Comparison of ENCODE assay signal across 14 cellular contexts in genomic region chr1:22791736-22792325, GRCh38.
A peak's percentile ranks its signal among the peaks of the same experiment; 100 is the strongest.
DNase-seq lines count a peak whose midpoint lies in the region; ATAC-seq and TF ChIP-seq lines count a peak whose summit lies in the region.
"Had no signal": no experiment of that assay in that cellular context is flagged by ENCODE, and none has a peak within 500 bp of the region (broad histone marks: within the 10 kb centered on the region; RNA-seq: fewer than 3 reads in every experiment).

No MANE protein-coding gene starts in this region.

- DNase-seq in Caco-2: peak; percentile 45 to 62
- DNase-seq in NCI-H146 treated with DMSO at 0.1 percent for 48 hours (lab: John Stamatoyannopoulos, UW; ENCODE audit: unreplicated experiment): peak; percentile 11
- no peak for DNase-seq in left lobe of liver (ENCODE audit: low spot score)
- DNase-seq in progenitor cell of endocrine pancreas (ENCODE audit: low spot score, unreplicated experiment): no peak
- no peak for DNase-seq in activated T-cell treated with anti-CD3 and anti-CD28 coated beads, Interleukin-2, amount 50 U/mL, for 72 hours
- DNase-seq in smooth muscle cell (lab: John Stamatoyannopoulos, UW; ENCODE audit: unreplicated experiment): no peak
- no peak for DNase-seq in GM20000 (ENCODE audit: low spot score)
- DNase-seq: DMS 273 treated with DMSO at 0.1 percent for 48 hours, NCI-H1930, NCI-H2171, NCI-H774, PC-3 had no signal

- intact Hi-C loops in Caco-2 (cut with micrococcal nuclease; ENCODE audit: unreplicated experiment): loop anchor here (1.0 to 5.0 kb wide), 3 partner anchors 42 to 90 kb away; no protein-coding TSS in a partner anchor

- TF ChIP-seq CTCF in Caco-2 (IDR thresholded peaks at IDR 0.05; ENCODE audit: insufficient read depth in 1 of 2, low read depth in 1 of 2, low read length in 1 of 2, severe bottlenecking in 1 of 2, unreplicated experiment in 1 of 2) (no peak), progenitor cell of endocrine pancreas (IDR thresholded peaks at IDR 0.05; ENCODE audit: unreplicated experiment) (no peak), smooth muscle cell (IDR thresholded peaks at IDR 0.05; ENCODE audit: borderline replicate concordance, insufficient read depth, poor library complexity, severe bottlenecking) (no peak), GM20000 (IDR thresholded peaks at IDR 0.05; ENCODE audit: extremely low read depth, missing control alignments) (no peak)

- no peak overlapping the region for H3K27ac ChIP-seq in smooth muscle cell (ENCODE audit: low read depth)
- H3K27ac ChIP-seq: C4-2B, RWPE1 had no signal

- no peaks in the 10 kb centered on the region; the same call in 1 of the 2 replicates for H3K36me3 ChIP-seq in Caco-2 (ENCODE audit: control insufficient read depth, insufficient read depth, low read length)
- no peaks in the 10 kb centered on the region for H3K36me3 ChIP-seq in smooth muscle cell (ENCODE audit: low read depth)

- CTCF ChIA-PET in Caco-2 (lab: Charles Lee): interaction anchor here (1.0 to 1.9 kb wide), 4 partner anchors 34 to 87 kb away, joined by 3 to 7 read pairs (median 4); no protein-coding TSS in a partner anchor

- H3K9me3 Mint-ChIP-seq in Caco-2 (ENCODE audit: unreplicated experiment) (no peaks in the 10 kb centered on the region), progenitor cell of endocrine pancreas (ENCODE audit: low read depth) (no peaks in the 10 kb centered on the region)
- H3K9me3 Mint-ChIP-seq in activated T-cell treated with anti-CD3 and anti-CD28 coated beads, Interleukin-2, amount 50 U/mL, for 72 hours: no peaks in the 10 kb centered on the region

- POLR2A ChIA-PET in Caco-2 (lab: Charles Lee): no interaction called here

- H3K9me3 ChIP-seq in Caco-2 (no peaks in the 10 kb centered on the region), smooth muscle cell (replicated peaks; ENCODE audit: low read depth) (no peaks in the 10 kb centered on the region)

- peaks cover 25% of the 10 kb centered on the region for H3K4me1 Mint-ChIP-seq in Caco-2 (ENCODE audit: low read depth, unreplicated experiment)
- peaks cover 27% of the 10 kb centered on the region for H3K4me1 Mint-ChIP-seq in progenitor cell of endocrine pancreas (ENCODE audit: low read depth)
- no peaks in the 10 kb centered on the region for H3K4me1 Mint-ChIP-seq in activated T-cell treated with anti-CD3 and anti-CD28 coated beads, Interleukin-2, amount 50 U/mL, for 72 hours (ENCODE audit: low read depth)

- no peaks in the 10 kb centered on the region for H3K27me3 Mint-ChIP-seq in Caco-2 (ENCODE audit: insufficient read depth, unreplicated experiment)
- no peaks in the 10 kb centered on the region for H3K27me3 Mint-ChIP-seq in progenitor cell of endocrine pancreas
- peaks cover 6% of the 10 kb centered on the region for H3K27me3 Mint-ChIP-seq in activated T-cell treated with anti-CD3 and anti-CD28 coated beads, Interleukin-2, amount 50 U/mL, for 72 hours (ENCODE audit: low read depth)

- H3K4me1 ChIP-seq in Caco-2 (peaks cover 16% of the 10 kb centered on the region; the same call in 1 of the 2 replicates), smooth muscle cell (ENCODE audit: low read depth) (peaks cover 8% of the 10 kb centered on the region)

- H3K4me3 ChIP-seq in Caco-2 (ENCODE audit: low read depth, low read length): no peak overlapping the region
- no peak overlapping the region for H3K4me3 ChIP-seq in smooth muscle cell

- H3K27me3 ChIP-seq in Caco-2 (replicated peaks; ENCODE audit: control insufficient read depth, insufficient read depth, low read length) (no peaks in the 10 kb centered on the region), smooth muscle cell (ENCODE audit: low read depth) (peaks cover 82% of the 10 kb centered on the region)

- H3K4me3 Mint-ChIP-seq in Caco-2 (ENCODE audit: unreplicated experiment) (no peak overlapping the region), progenitor cell of endocrine pancreas (ENCODE audit: low read depth) (no peak overlapping the region)
- H3K4me3 Mint-ChIP-seq in activated T-cell treated with anti-CD3 and anti-CD28 coated beads, Interleukin-2, amount 50 U/mL, for 72 hours: no peak overlapping the region

- H3K36me3 Mint-ChIP-seq in Caco-2 (ENCODE audit: insufficient read depth, unreplicated experiment) (peaks cover 9% of the 10 kb centered on the region), progenitor cell of endocrine pancreas (ENCODE audit: insufficient read depth) (peaks cover 1% of the 10 kb centered on the region)
- no peaks in the 10 kb centered on the region for H3K36me3 Mint-ChIP-seq in activated T-cell treated with anti-CD3 and anti-CD28 coated beads, Interleukin-2, amount 50 U/mL, for 72 hours (ENCODE audit: insufficient read depth in 2 of 2)

- H3F3A ChIP-seq in smooth muscle cell (ENCODE audit: low read depth): no peaks in the 10 kb centered on the region

- no peak overlapping the region for H2AFZ ChIP-seq in smooth muscle cell (ENCODE audit: low read depth)

- H3K9ac ChIP-seq in smooth muscle cell (ENCODE audit: low read depth): no peak overlapping the region

- peaks cover 8% of the 10 kb centered on the region for H4K20me1 ChIP-seq in smooth muscle cell (ENCODE audit: low read depth)

- no TSS peak for BruUV-seq in Caco-2 (replicated peaks; lab: Mats Ljungman, UMichigan)

- 90% methylated on average over 4 of the region's 6 CpGs for WGBS in smooth muscle cell (ENCODE audit: low lambda C conversion rate)

- ATAC-seq in left lobe of liver: peak; percentile 24
- no peak for ATAC-seq in activated T-cell treated with anti-CD3 and anti-CD28 coated beads, Interleukin-2, amount 50 U/mL, for 72 hours (replicated peaks in 1 of 2)
- ATAC-seq: PC-3 had no signal

- H3K79me2 ChIP-seq in smooth muscle cell (ENCODE audit: low read depth): no peaks in the 10 kb centered on the region

- peak overlapping the region; percentile 3 for H3K27ac Mint-ChIP-seq in Caco-2 (ENCODE audit: unreplicated experiment)
- H3K27ac Mint-ChIP-seq in progenitor cell of endocrine pancreas: peak overlapping the region; percentile 45
- H3K27ac Mint-ChIP-seq in activated T-cell treated with anti-CD3 and anti-CD28 coated beads, Interleukin-2, amount 50 U/mL, for 72 hours: no peak overlapping the region

- no peak overlapping the region for H3K4me2 ChIP-seq in smooth muscle cell

Comparison
In these comparisons a context has a peak if more than half of its experiments do, and no peak if none do; other contexts are left out.
1. DNase-seq: peak in Caco-2 (2 of 2) and NCI-H146 treated with DMSO at 0.1 percent for 48 hours (single experiment); none in left lobe of liver (single experiment), progenitor cell of endocrine pancreas (single experiment), activated T-cell treated with anti-CD3 and anti-CD28 coated beads, Interleukin-2, amount 50 U/mL, for 72 hours (0 of 2), smooth muscle cell (single experiment) and GM20000 (single experiment).